In the genomic region with DNA sequence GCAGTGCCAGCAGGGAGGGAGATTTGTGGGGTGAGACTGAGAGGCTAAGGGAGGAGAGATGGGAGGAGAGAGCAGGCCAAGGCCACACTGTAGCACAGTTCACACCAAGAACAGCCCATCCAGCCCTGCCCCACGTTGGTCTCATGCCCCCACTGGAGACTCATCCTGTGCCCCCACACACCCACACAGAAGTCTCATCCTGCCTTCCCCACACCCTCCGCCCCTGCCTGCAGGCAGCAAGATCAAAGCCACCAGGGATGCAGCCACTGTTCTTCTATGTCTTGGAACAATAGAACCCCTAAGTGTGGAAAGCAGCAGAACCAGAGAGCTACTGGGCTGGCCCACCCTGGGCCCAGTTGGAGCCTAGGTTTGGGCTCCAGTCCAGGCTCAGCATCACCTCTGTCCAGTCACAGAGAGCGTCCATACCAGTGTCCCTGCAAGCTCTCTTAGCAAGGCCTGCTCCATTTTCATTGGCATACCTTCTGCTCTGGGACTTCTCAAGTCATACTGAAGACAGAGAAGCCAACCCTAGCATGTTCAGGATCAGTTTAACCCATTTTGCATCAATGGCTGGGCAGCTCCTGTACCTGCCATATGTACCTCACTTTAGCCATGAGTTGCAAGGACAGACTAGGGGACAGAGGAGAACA, we compare ENCODE assay signal across 25 cellular contexts. TPM values are rescaled to one million over a fixed set of nuclear protein-coding genes. Genes with fewer than 3 reads are reported as not detected.
DNase-seq lines count a peak whose midpoint lies in the region; ATAC-seq, FAIRE-seq and TF ChIP-seq lines count a peak whose summit lies in the region.
"Had no signal": no experiment of that assay in that cellular context is flagged by ENCODE, and none has a peak within 500 bp of the region (broad histone marks: within the 10 kb centered on the region; RNA-seq: fewer than 3 reads in every experiment).

No MANE protein-coding gene starts in this region.

- peak overlapping the region; percentile 51 for H3K27ac Mint-ChIP-seq in activated T-cell treated with anti-CD3 and anti-CD28 coated beads, Interleukin-2, amount 50 U/mL, for 72 hours
- H3K27ac Mint-ChIP-seq in stimulated activated naive B cell treated with anti-CD40 and anti-IgM and Interleukin-4, amounts not matched to agents 10 μg/mL and 1 μg/mL and 100 μg/mL, for 72 hours: peak overlapping the region; percentile 28

- in situ Hi-C loops in IMR-90 (cut with MboI; ENCODE audit: low sequenced_read_pairs) (no loop called here), HepG2 (cut with HindIII; ENCODE audit: extremely low pct_ligation_motif_present, low pct_unique_long_range_greater_than_20kb) (no loop called here)

- intact Hi-C loops in IMR-90 (cut with micrococcal nuclease) (loop anchor here (5.0 kb wide), 2 partner anchors 51 to 96 kb away; a partner anchor contains a TSS), HepG2 (cut with micrococcal nuclease; ENCODE audit: unreplicated experiment) (no loop called here)

- H4K8ac ChIP-seq in IMR-90 (ENCODE audit: low read depth in 2 of 2, low read length in 2 of 2): peak overlapping the region in 1 of 2 experiments; percentile 24; a peak in 1 of 4 replicates

- H3K23ac ChIP-seq in IMR-90 (ENCODE audit: low read depth, low read length): peak overlapping the region; percentile 85

- peak overlapping the region; percentile 84; the same call in 2 of the 3 replicates for H2BK15ac ChIP-seq in IMR-90 (ENCODE audit: low read depth, low read length)

- H4K5ac ChIP-seq in IMR-90 (ENCODE audit: low read depth, low read length): peak overlapping the region; percentile 3; the same call in 1 of the 2 replicates

- H3K79me2 ChIP-seq in HepG2 (ENCODE audit: insufficient read depth, low read length): no peaks in the 10 kb centered on the region

- H3K36me3 ChIP-seq in IMR-90 (ENCODE audit: control insufficient read depth, insufficient read depth, low read length): peaks cover 5% of the 10 kb centered on the region; the same call in 1 of the 2 replicates
- no peaks in the 10 kb centered on the region for H3K36me3 ChIP-seq in HepG2 (replicated peaks in 1 of 2; ENCODE audit: control insufficient read depth in 1 of 2, insufficient read depth in 2 of 2, low read length in 2 of 2)
- no peaks in the 10 kb centered on the region for H3K36me3 ChIP-seq in right atrium auricular region
- H3K36me3 ChIP-seq: breast epithelium, colonic mucosa, WERI-Rb-1 had no signal

- H2AK9ac ChIP-seq in IMR-90 (replicated peaks; ENCODE audit: low read depth, low read length, poor library complexity): no peak overlapping the region

- no peak for DNase-seq in activated T-cell treated with anti-CD3 and anti-CD28 coated beads, Interleukin-2, amount 50 U/mL, for 72 hours
- DNase-seq in activated T-cell treated with anti-CD3 and anti-CD28 coated beads, Interleukin-2, amount 50 U/mL, for 1 hour: no peak
- no peak for DNase-seq in IMR-90
- DNase-seq in HepG2 (ENCODE audit: low spot score): no peak
- DNase-seq in stimulated activated naive B cell treated with anti-CD40 and anti-IgM and Interleukin-4, amounts not matched to agents 10 μg/mL and 1 μg/mL and 100 μg/mL, for 72 hours: no peak
- DNase-seq in right atrium auricular region (ENCODE audit: low spot score): no peak
- DNase-seq: activated CD4-positive, alpha-beta T cell treated with anti-CD3 and anti-CD28 coated beads, Interleukin-2, amount 50 U/mL, for 48 hours; amniotic stem cell; C1 segment of cervical spinal cord; colonic mucosa; EL; kidney glomerular epithelial cell; mammary epithelial cell; NCI-H1436 treated with DMSO at 0.1 percent for 48 hours; NCI-H524; occipital lobe; retina; WERI-Rb-1 had no signal

- H3K27me3 Mint-ChIP-seq in activated T-cell treated with anti-CD3 and anti-CD28 coated beads, Interleukin-2, amount 50 U/mL, for 72 hours (ENCODE audit: low read depth): no peaks in the 10 kb centered on the region
- H3K27me3 Mint-ChIP-seq in stimulated activated naive B cell treated with anti-CD40 and anti-IgM and Interleukin-4, amounts not matched to agents 10 μg/mL and 1 μg/mL and 100 μg/mL, for 72 hours: no peaks in the 10 kb centered on the region
- H3K27me3 Mint-ChIP-seq: IgD-negative memory B cell had no signal

- WGBS in IMR-90 (ENCODE audit: extremely low coverage in 2 of 2, insufficient read length in 1 of 2), 2 experiments: no CpG with 5 or more reads among the region's 3 CpGs
- 35% methylated on average over 2 of the region's 3 CpGs for WGBS in HepG2 (ENCODE audit: low lambda C conversion rate)

- H3K4me2 ChIP-seq in IMR-90 (ENCODE audit: low read depth, low read length) (peak overlapping the region; percentile 33; the same call in 1 of the 2 replicates), HepG2 (ENCODE audit: low read depth, low read length) (peak overlapping the region; percentile 76)

- H3K9me3 Mint-ChIP-seq in activated T-cell treated with anti-CD3 and anti-CD28 coated beads, Interleukin-2, amount 50 U/mL, for 72 hours: no peaks in the 10 kb centered on the region
- no peaks in the 10 kb centered on the region for H3K9me3 Mint-ChIP-seq in stimulated activated naive B cell treated with anti-CD40 and anti-IgM and Interleukin-4, amounts not matched to agents 10 μg/mL and 1 μg/mL and 100 μg/mL, for 72 hours
- H3K9me3 Mint-ChIP-seq: IgD-negative memory B cell had no signal

- dilution Hi-C loops in IMR-90 (cut with HindIII; ENCODE audit: low sequenced_read_pairs, unreplicated experiment): no loop called here

- H3K36me3 Mint-ChIP-seq in activated T-cell treated with anti-CD3 and anti-CD28 coated beads, Interleukin-2, amount 50 U/mL, for 72 hours (ENCODE audit: insufficient read depth in 2 of 2): peaks cover 30 to 65% of the 10 kb centered on the region in 2 donors
- peaks cover 37 to 64% of the 10 kb centered on the region in 2 donors for H3K36me3 Mint-ChIP-seq in stimulated activated naive B cell treated with anti-CD40 and anti-IgM and Interleukin-4, amounts not matched to agents 10 μg/mL and 1 μg/mL and 100 μg/mL, for 72 hours
- H3K36me3 Mint-ChIP-seq: IgD-negative memory B cell had no signal

- CTCF ChIA-PET in IMR-90 (lab: Yijun Ruan, JAX) (interaction anchor here (1.1 to 1.2 kb wide), 2 partner anchors 13 to 200 kb away, joined by 3 read pairs; no protein-coding TSS in a partner anchor), HepG2 (lab: Yijun Ruan, JAX; ENCODE audit: low intra/inter-chr PET ratio, low total read pairs) (no interaction called here)

- H3K56ac ChIP-seq in IMR-90 (ENCODE audit: extremely low read depth, insufficient read depth, low read length): no peak overlapping the region

- H2BK5ac ChIP-seq in IMR-90 (ENCODE audit: low read depth, low read length, poor library complexity, severe bottlenecking): peak overlapping the region; percentile 7

- H2AK5ac ChIP-seq in IMR-90 (ENCODE audit: low read depth, low read length): peak overlapping the region; percentile 91

- FAIRE-seq in HepG2 (lab: Jason Lieb, UNC): no peak
- FAIRE-seq: H1 had no signal

- ATAC-seq in activated T-cell treated with anti-CD3 and anti-CD28 coated beads, Interleukin-2, amount 50 U/mL, for 72 hours (replicated peaks in 1 of 2): peak; percentile 37 to 40
- peak; percentile 25 for ATAC-seq in IMR-90 (ENCODE audit: low read depth)
- peak; percentile 40 for ATAC-seq in HepG2
- ATAC-seq in stimulated activated naive B cell treated with anti-CD40 and anti-IgM and Interleukin-4, amounts not matched to agents 10 μg/mL and 1 μg/mL and 100 μg/mL, for 72 hours (replicated peaks): no peak
- no peak for ATAC-seq in GM21786 (IDR thresholded peaks at IDR 0.05; ENCODE audit: unreplicated experiment)
- no peak for ATAC-seq in HG03280 (IDR thresholded peaks at IDR 0.05; ENCODE audit: unreplicated experiment)

- peak overlapping the region; percentile 27 for H3K18ac ChIP-seq in IMR-90 (ENCODE audit: low read depth, low read length)

- H3K79me1 ChIP-seq in IMR-90 (ENCODE audit: low read depth in 1 of 2, low read length in 2 of 2): peaks cover 0 to 12% of the 10 kb centered on the region in 2 experiments; a peak in 1 of 4 replicates

- TF ChIP-seq RAD21 in IMR-90 (IDR thresholded peaks at IDR 0.05; ENCODE audit: low read length) (no peak), HepG2 (CRISPR knock-in tag; IDR thresholded peaks at IDR 0.05) (no peak)

- no peaks in the 10 kb centered on the region for H3K27me3 ChIP-seq in IMR-90 (ENCODE audit: control insufficient read depth, insufficient read depth, low read length)
- H3K27me3 ChIP-seq in HepG2 (ENCODE audit: control insufficient read depth in 1 of 2, insufficient read depth in 2 of 2, low read length in 2 of 2): no peaks in the 10 kb centered on the region
- H3K27me3 ChIP-seq in right atrium auricular region: no peaks in the 10 kb centered on the region
- H3K27me3 ChIP-seq: breast epithelium, colonic mucosa, suprapubic skin, vagina had no signal

- H3K4me1 ChIP-seq in IMR-90 (ENCODE audit: control insufficient read depth, insufficient read depth, low read length) (peaks cover 21% of the 10 kb centered on the region), HepG2 (ENCODE audit: insufficient read depth, low read length) (peaks cover 36% of the 10 kb centered on the region), right atrium auricular region (peaks cover 0 to 4% of the 10 kb centered on the region in 2 donors)
- H3K4me1 ChIP-seq: breast epithelium, colonic mucosa, vagina had no signal

- POLR2A ChIA-PET in IMR-90 (lab: Charles Lee; ENCODE audit: unreplicated experiment): no interaction called here
- POLR2A ChIA-PET in HepG2 (lab: Yijun Ruan, JAX): interaction anchor here (0.6 to 2.8 kb wide), 3 partner anchors 12 to 31 kb away, joined by 3 to 11 read pairs (median 3); a partner anchor contains a TSS

- H2AFZ ChIP-seq in IMR-90 (replicated peaks; ENCODE audit: low read length, poor library complexity) (peak overlapping the region; percentile 53), HepG2 (ENCODE audit: low read length) (no peak overlapping the region)

- peak overlapping the region; percentile 57 for H2BK20ac ChIP-seq in IMR-90 (ENCODE audit: low read depth, low read length)

- no peak overlapping the region for H3K9ac ChIP-seq in IMR-90 (ENCODE audit: low read depth, low read length)
- H3K9ac ChIP-seq in HepG2 (ENCODE audit: insufficient read depth, low read depth, low read length): peak overlapping the region; percentile 5; the same call in 1 of the 2 replicates

- TF ChIP-seq CTCF in IMR-90 (conservative IDR thresholded peaks at IDR 0.05; ENCODE audit: low read depth, low read length): no peak
- no peak for TF ChIP-seq CTCF in HepG2 (CRISPR knock-in tag; IDR thresholded peaks at IDR 0.05)
- TF ChIP-seq CTCF in right atrium auricular region (IDR thresholded peaks at IDR 0.05): no peak

- H3K4me1 Mint-ChIP-seq in activated T-cell treated with anti-CD3 and anti-CD28 coated beads, Interleukin-2, amount 50 U/mL, for 72 hours (ENCODE audit: low read depth): peaks cover 28% of the 10 kb centered on the region
- no peaks in the 10 kb centered on the region for H3K4me1 Mint-ChIP-seq in stimulated activated naive B cell treated with anti-CD40 and anti-IgM and Interleukin-4, amounts not matched to agents 10 μg/mL and 1 μg/mL and 100 μg/mL, for 72 hours
- H3K4me1 Mint-ChIP-seq: IgD-negative memory B cell had no signal

- H3K4me3 ChIP-seq in IMR-90 (ENCODE audit: insufficient read depth, low read depth, low read length): no peak overlapping the region
- peak overlapping the region in 1 of 3 experiments; percentile 39; a peak in 2 of 6 replicates for H3K4me3 ChIP-seq in HepG2 (replicated peaks in 1 of 3; ENCODE audit: insufficient read depth in 1 of 3, low read depth in 2 of 3, low read length in 3 of 3)
- H3K4me3 ChIP-seq in right atrium auricular region: no peak overlapping the region
- H3K4me3 ChIP-seq: breast epithelium, colonic mucosa, suprapubic skin, vagina had no signal

- no peaks in the 10 kb centered on the region for H3K9me3 ChIP-seq in IMR-90 (ENCODE audit: control insufficient read depth, insufficient read depth, low read length)
- H3K9me3 ChIP-seq in HepG2 (ENCODE audit: low read length): no peaks in the 10 kb centered on the region
- H3K9me3 ChIP-seq in right atrium auricular region: no peaks in the 10 kb centered on the region
- H3K9me3 ChIP-seq: breast epithelium, colonic mucosa, suprapubic skin, vagina had no signal

- no TSS peak for BruUV-seq in IMR-90 (replicated peaks; lab: Mats Ljungman, UMichigan)
- no TSS peak for BruUV-seq in HepG2 (replicated peaks; lab: Mats Ljungman, UMichigan)

- TF ChIP-seq EP300 in HepG2 (IDR thresholded peaks at IDR 0.05; ENCODE audit: low read depth in 2 of 2, low read length in 2 of 2) (no peak), HepG2 (CRISPR knock-in tag; IDR thresholded peaks at IDR 0.05; ENCODE audit: borderline replicate concordance) (no peak)

- no peak overlapping the region for H3K4me3 Mint-ChIP-seq in activated T-cell treated with anti-CD3 and anti-CD28 coated beads, Interleukin-2, amount 50 U/mL, for 72 hours
- no peak overlapping the region for H3K4me3 Mint-ChIP-seq in stimulated activated naive B cell treated with anti-CD40 and anti-IgM and Interleukin-4, amounts not matched to agents 10 μg/mL and 1 μg/mL and 100 μg/mL, for 72 hours
- H3K4me3 Mint-ChIP-seq: IgD-negative memory B cell had no signal

- H3K27ac ChIP-seq in IMR-90 (ENCODE audit: insufficient read depth, low read length): peak overlapping the region; percentile 30; the same call in 1 of the 2 replicates
- H3K27ac ChIP-seq in HepG2 (ENCODE audit: extremely low read length, insufficient read depth, low read length): peak overlapping the region; percentile 71
- no peak overlapping the region for H3K27ac ChIP-seq in right atrium auricular region
- H3K27ac ChIP-seq: colonic mucosa, suprapubic skin, vagina, WERI-Rb-1 had no signal

- peak overlapping the region; percentile 77 for H3K14ac ChIP-seq in IMR-90 (replicated peaks; ENCODE audit: low read depth, low read length)

- no peak for TF ChIP-seq POLR2A in IMR-90 (IDR thresholded peaks at IDR 0.05; ENCODE audit: low read depth, low read length)
- TF ChIP-seq POLR2A in HepG2 (IDR thresholded peaks at IDR 0.05; ENCODE audit: insufficient read depth in 1 of 2, low read depth in 2 of 2, low read length in 2 of 2): no peak

- peak overlapping the region; percentile 94 for H3K4ac ChIP-seq in IMR-90 (ENCODE audit: low read depth, low read length)

- H3K9me1 ChIP-seq in IMR-90 (ENCODE audit: insufficient read depth, low read length): peaks cover 16% of the 10 kb centered on the region

- peak overlapping the region; percentile 80 for H4K91ac ChIP-seq in IMR-90 (ENCODE audit: insufficient read depth, low read depth, low read length)

- H4K20me1 ChIP-seq in IMR-90 (ENCODE audit: insufficient read depth, low read length) (no peaks in the 10 kb centered on the region), HepG2 (ENCODE audit: insufficient read depth, low read length) (no peaks in the 10 kb centered on the region)

- peak overlapping the region; percentile 90 for H2BK120ac ChIP-seq in IMR-90 (ENCODE audit: low read depth, low read length)

RNA-seq across cellular contexts. Expression of a gene that starts 31.7 kb away (rescaled TPM):
- 100 to 1,000 TPM; 288 to 350 TPM for total RNA-seq in activated T-cell treated with anti-CD3 and anti-CD28 coated beads, Interleukin-2, amount 50 U/mL, for 72 hours
- total RNA-seq in IMR-90 (2012; rRNA removed): 10.4 and 10.6 TPM in 2 replicates
- polyA plus RNA-seq in IMR-90 (2012; rRNA removed): 64.7 and 65.1 TPM in 2 replicates
- 51.5 and 60.5 TPM in 2 replicates for polyA plus RNA-seq in IMR-90 (2012; cell fraction: cytosol; rRNA removed)
- polyA plus RNA-seq in IMR-90 (2012; cell fraction: nucleus; rRNA removed; ENCODE audit: low replicate concordance): 183 and 377 TPM in 2 replicates
- total RNA-seq in HepG2 (2016; rRNA removed; fragmentation: Illumina TruSeq; extraction: Trizol): 3.7 and 4.6 TPM in 2 replicates
- 1.5 and 2.7 TPM in 2 replicates for total RNA-seq in HepG2 (2016; cell fraction: cytosol; rRNA removed; fragmentation: Illumina TruSeq; extraction: Trizol; ENCODE audit: low read depth)
- total RNA-seq in HepG2 (2016; cell fraction: insoluble cytoplasmic fraction; rRNA removed; fragmentation: Illumina TruSeq; extraction: Trizol): 3.3 and 5.0 TPM in 2 replicates
- 4.5 and 5.3 TPM in 2 replicates for total RNA-seq in HepG2 (2016; cell fraction: membrane; rRNA removed; fragmentation: Illumina TruSeq; extraction: Trizol)
- total RNA-seq in HepG2 (2016; cell fraction: nucleus; rRNA removed; fragmentation: Illumina TruSeq; extraction: Trizol): 5.2 and 5.6 TPM in 2 replicates
- 8.5 and 10.8 TPM in 2 replicates for polyA plus RNA-seq in HepG2 (2011; rRNA removed)
- polyA plus RNA-seq in HepG2 (2011; cell fraction: cytosol; rRNA removed): 3.4 and 5.9 TPM in 2 replicates
- 44.6 and 61.9 TPM in 2 replicates for polyA plus RNA-seq in HepG2 (2011; cell fraction: nucleus; rRNA removed)
- 3.9 and 6.2 TPM in 2 replicates for polyA plus RNA-seq in HepG2 (2012)
- 1.6 and 1.8 TPM in 2 replicates for polyA plus RNA-seq in HepG2 (2016; cell fraction: cytosol; fragmentation: Illumina TruSeq; extraction: Trizol; ENCODE audit: low read depth)
- 7.3 and 8.0 TPM in 2 replicates for polyA plus RNA-seq in HepG2 (2016; cell fraction: insoluble cytoplasmic fraction; fragmentation: Illumina TruSeq; extraction: Trizol; ENCODE audit: low read depth)
- 5.0 and 6.0 TPM in 2 replicates for polyA plus RNA-seq in HepG2 (2016; cell fraction: membrane; fragmentation: Illumina TruSeq; extraction: Trizol; ENCODE audit: low read depth)
- polyA plus RNA-seq in HepG2 (2016; cell fraction: nucleus; fragmentation: Illumina TruSeq; extraction: Trizol; ENCODE audit: insufficient read depth, low read depth): 15.8 and 16.2 TPM in 2 replicates
- 11.8 and 35.8 TPM in 2 replicates for polyA minus RNA-seq in HepG2 (2011; rRNA and poly(A)+ RNA removed; ENCODE audit: low replicate concordance)
- polyA minus RNA-seq in HepG2 (2011; cell fraction: cytosol; rRNA and poly(A)+ RNA removed): 2.3 and 4.6 TPM in 2 replicates
- polyA minus RNA-seq in HepG2 (2011; cell fraction: nucleus; rRNA and poly(A)+ RNA removed): 6.8 and 9.5 TPM in 2 replicates
- 10 to 100 TPM; 33.4 to 60.2 TPM for total RNA-seq in right atrium auricular region

RNA-seq across cellular contexts. Expression of a gene that starts 53.4 kb away (rescaled TPM):
- 100 to 1,000 TPM; 217 to 224 TPM for total RNA-seq in activated T-cell treated with anti-CD3 and anti-CD28 coated beads, Interleukin-2, amount 50 U/mL, for 72 hours
- total RNA-seq in IMR-90 (2012; rRNA removed) (3.9 and 5.4 TPM in 2 replicates), HepG2 (2016; rRNA removed; fragmentation: Illumina TruSeq; extraction: Trizol) (0.21 and 0.33 TPM in 2 replicates), right atrium auricular region (1 to 10 TPM in 1 of 2 donors, under 1 TPM in 1; 0.59 to 2.2 TPM)
- polyA plus RNA-seq in IMR-90 (2012; rRNA removed) (8.5 and 10.8 TPM in 2 replicates), HepG2 (2011; rRNA removed) (0.08 and 0.13 TPM in 2 replicates)
- polyA plus RNA-seq in IMR-90 (2012; cell fraction: cytosol; rRNA removed): 6.0 and 8.5 TPM in 2 replicates
- polyA plus RNA-seq in IMR-90 (2012; cell fraction: nucleus; rRNA removed; ENCODE audit: low replicate concordance): 6.6 and 12.7 TPM in 2 replicates
- 0.09 TPM in 1 of 2 replicates, not detected in the other for total RNA-seq in HepG2 (2016; cell fraction: cytosol; rRNA removed; fragmentation: Illumina TruSeq; extraction: Trizol; ENCODE audit: low read depth)
- 0.40 and 0.52 TPM in 2 replicates for total RNA-seq in HepG2 (2016; cell fraction: insoluble cytoplasmic fraction; rRNA removed; fragmentation: Illumina TruSeq; extraction: Trizol)
- total RNA-seq in HepG2 (2016; cell fraction: membrane; rRNA removed; fragmentation: Illumina TruSeq; extraction: Trizol): 0.14 and 0.22 TPM in 2 replicates
- 0.16 and 0.25 TPM in 2 replicates for total RNA-seq in HepG2 (2016; cell fraction: nucleus; rRNA removed; fragmentation: Illumina TruSeq; extraction: Trizol)
- polyA plus RNA-seq in HepG2 (2011; cell fraction: cytosol; rRNA removed): 0.04 and 0.09 TPM in 2 replicates
- polyA plus RNA-seq in HepG2 (2011; cell fraction: nucleus; rRNA removed): 0.10 and 0.21 TPM in 2 replicates
- 0.08 and 0.35 TPM in 2 replicates for polyA plus RNA-seq in HepG2 (2012)
- not detected in 2 replicates for polyA plus RNA-seq in HepG2 (2016; cell fraction: cytosol; fragmentation: Illumina TruSeq; extraction: Trizol; ENCODE audit: low read depth)
- polyA plus RNA-seq in HepG2 (2016; cell fraction: insoluble cytoplasmic fraction; fragmentation: Illumina TruSeq; extraction: Trizol; ENCODE audit: low read depth): 0.24 and 0.36 TPM in 2 replicates
- polyA plus RNA-seq in HepG2 (2016; cell fraction: membrane; fragmentation: Illumina TruSeq; extraction: Trizol; ENCODE audit: low read depth): 0.03 and 0.12 TPM in 2 replicates
- 0.48 and 0.64 TPM in 2 replicates for polyA plus RNA-seq in HepG2 (2016; cell fraction: nucleus; fragmentation: Illumina TruSeq; extraction: Trizol; ENCODE audit: insufficient read depth, low read depth)
- polyA minus RNA-seq in HepG2 (2011; rRNA and poly(A)+ RNA removed; ENCODE audit: low replicate concordance): 0.16 and 12.3 TPM in 2 replicates
- not detected in 2 replicates for polyA minus RNA-seq in HepG2 (2011; cell fraction: cytosol; rRNA and poly(A)+ RNA removed)
- 0.13 and 0.25 TPM in 2 replicates for polyA minus RNA-seq in HepG2 (2011; cell fraction: nucleus; rRNA and poly(A)+ RNA removed)
- total RNA-seq: occipital lobe had no signal

Comparison
In these comparisons a context has a peak if more than half of its experiments do, and no peak if none do; other contexts are left out.
1. ATAC-seq: peak in activated T-cell treated with anti-CD3 and anti-CD28 coated beads, Interleukin-2, amount 50 U/mL, for 72 hours (2 of 2), IMR-90 (single experiment) and HepG2 (single experiment); none in stimulated activated naive B cell treated with anti-CD40 and anti-IgM and Interleukin-4, amounts not matched to agents 10 μg/mL and 1 μg/mL and 100 μg/mL, for 72 hours (0 of 2), GM21786 (single experiment) and HG03280 (single experiment).
2. H3K27ac ChIP-seq: peak in IMR-90 (single experiment) and HepG2 (single experiment); none in right atrium auricular region (0 of 2).
3. RNA of a gene that starts 31.7 kb away (total RNA-seq): 288 to 350 TPM in activated T-cell treated with anti-CD3 and anti-CD28 coated beads, Interleukin-2, amount 50 U/mL, for 72 hours; 33.4 to 60.2 TPM in right atrium auricular region, 10.4 to 10.6 TPM in IMR-90 and 1.5 to 5.6 TPM in HepG2; every median in the first group is over 4 times any median in the second.
4. RNA of a gene that starts 53.4 kb away (total RNA-seq): 217 to 224 TPM in activated T-cell treated with anti-CD3 and anti-CD28 coated beads, Interleukin-2, amount 50 U/mL, for 72 hours; 3.9 to 5.4 TPM in IMR-90, 0.59 to 2.2 TPM in right atrium auricular region and 0.09 to 0.52 TPM in HepG2; every median in the first group is over 10 times any median in the second.